2 cellular contexts compared by ENCODE assay signal in genomic region chr13:73602295-73602694, GRCh38.
TF ChIP-seq lines count a peak whose summit lies in the region.

No MANE protein-coding gene starts in this region.

TF ChIP-seq in HCT116, 20 proteins besides CTCF, POLR2A, EP300 and RAD21:
- 0 out of 2 replicates have a peak, but pooled peaks have one; percentile 17 for TF ChIP-seq ELF1 (IDR thresholded peaks at IDR 0.05; ENCODE audit: borderline replicate concordance, low read depth)
- no peak for TF ChIP-seq CEBPB (IDR thresholded peaks at IDR 0.05; ENCODE audit: low read depth)
TF ChIP-seq in HCT116: peak in this region for 1.

TF ChIP-seq in K562, 482 proteins besides CTCF, POLR2A, EP300 and RAD21 (continues in another document):
- TF ChIP-seq NR2C1 (IDR thresholded peaks at IDR 0.05) (0 out of 2 replicates have a peak, but pooled peaks have one; percentile 40), NR2C1 (tag; IDR thresholded peaks at IDR 0.05) (peak; percentile 71), PBX2 (CRISPR knock-in tag; IDR thresholded peaks at IDR 0.05; ENCODE audit: low read depth) (no peak), PBX2 (tag; conservative IDR thresholded peaks at IDR 0.05; ENCODE audit: low read depth) (no peak), CBX5 (IDR thresholded peaks at IDR 0.05; ENCODE audit: borderline replicate concordance, low read depth) (no peak), ESRRB (CRISPR knock-in tag; IDR thresholded peaks at IDR 0.05; ENCODE audit: borderline replicate concordance) (no peak), ZNF311 (CRISPR knock-in tag; IDR thresholded peaks at IDR 0.05) (no peak), ZZZ3 (IDR thresholded peaks at IDR 0.05) (no peak), CREB5 (CRISPR knock-in tag; IDR thresholded peaks at IDR 0.05) (no peak), SREBF2 (CRISPR knock-in tag; IDR thresholded peaks at IDR 0.05) (no peak), E2F4 (CRISPR knock-in tag; IDR thresholded peaks at IDR 0.05; ENCODE audit: low read depth) (no peak), USF1 (CRISPR knock-in tag; IDR thresholded peaks at IDR 0.05) (no peak), HDAC8 (tag; IDR thresholded peaks at IDR 0.05) (no peak), MEF2D (tag; conservative IDR thresholded peaks at IDR 0.05; ENCODE audit: low read depth) (no peak), THAP12 (CRISPR knock-in tag; IDR thresholded peaks at IDR 0.05) (no peak), SP1 (CRISPR knock-in tag; IDR thresholded peaks at IDR 0.05) (no peak), RAD51 (IDR thresholded peaks at IDR 0.05; ENCODE audit: borderline replicate concordance, low read depth) (peak; percentile 65), EZH2 (IDR thresholded peaks at IDR 0.05; ENCODE audit: borderline replicate concordance, low read depth, low read length) (no peak), NFRKB (IDR thresholded peaks at IDR 0.05; ENCODE audit: low read depth) (no peak), SREBF1 (IDR thresholded peaks at IDR 0.05; ENCODE audit: borderline replicate concordance, low read depth, low read length) (no peak), XRCC5 (IDR thresholded peaks at IDR 0.05; ENCODE audit: low read depth, low read length) (no peak), ZKSCAN3 (CRISPR knock-in tag; IDR thresholded peaks at IDR 0.05) (no peak), FOSL1 (tag; conservative IDR thresholded peaks at IDR 0.05) (peak; percentile 56), ZNF707 (CRISPR knock-in tag; conservative IDR thresholded peaks at IDR 0.05) (no peak), HDGF (IDR thresholded peaks at IDR 0.05) (no peak), SETDB1 (IDR thresholded peaks at IDR 0.05; ENCODE audit: low read length) (no peak), HLTF (IDR thresholded peaks at IDR 0.05) (no peak), BRD4 (IDR thresholded peaks at IDR 0.05) (no peak), USF2 (CRISPR knock-in tag; IDR thresholded peaks at IDR 0.05) (peak; percentile 84), DACH1 (IDR thresholded peaks at IDR 0.05; ENCODE audit: partially characterized antibody) (no peak), ZBTB49 (CRISPR knock-in tag; IDR thresholded peaks at IDR 0.05; ENCODE audit: borderline replicate concordance) (no peak), KDM1A (IDR thresholded peaks at IDR 0.05) (no peak), MCM3 (IDR thresholded peaks at IDR 0.05) (no peak), GABPA (tag; conservative IDR thresholded peaks at IDR 0.05; ENCODE audit: low read depth) (peak; percentile 79), ZNF384 (IDR thresholded peaks at IDR 0.05; ENCODE audit: low read depth, low read length) (no peak), NR2C2 (CRISPR knock-in tag; IDR thresholded peaks at IDR 0.05) (no peak), NR2C2 (tag; IDR thresholded peaks at IDR 0.05) (peak; percentile 83), NBN (IDR thresholded peaks at IDR 0.05; ENCODE audit: low read depth) (no peak), ZBTB40 (IDR thresholded peaks at IDR 0.05) (peak; percentile 30; the same call in 1 of the 2 replicates), ZBTB40 (CRISPR knock-in tag; IDR thresholded peaks at IDR 0.05) (no peak), HCFC1 (IDR thresholded peaks at IDR 0.05; ENCODE audit: low read depth, low read length) (peak; percentile 61)
